Comparison of ENCODE assay signal across 2 cellular contexts in genomic region chr7:30076411-30076810, GRCh38.
TF ChIP-seq lines count a peak whose summit lies in the region.

No MANE protein-coding gene starts in this region.

TF ChIP-seq in HEK293, 187 proteins besides CTCF, POLR2A, EP300 and RAD21:
- TF ChIP-seq ZNF366 (tag by site-specific recombination; conservative IDR thresholded peaks at IDR 0.05) (0 out of 2 replicates have a peak, but pooled peaks have one; percentile 16), ZNF571 (tag by site-specific recombination; IDR thresholded peaks at IDR 0.05) (no peak), ZNF501 (tag by site-specific recombination; IDR thresholded peaks at IDR 0.05) (no peak), ATF2 (tag by site-specific recombination; IDR thresholded peaks at IDR 0.05; ENCODE audit: low read depth) (peak; percentile 73), ZBTB17 (tag by site-specific recombination; IDR thresholded peaks at IDR 0.05) (0 out of 2 replicates have a peak, but pooled peaks have one; percentile 22), ZNF19 (tag by site-specific recombination; IDR thresholded peaks at IDR 0.05; ENCODE audit: low read depth) (no peak), GLI4 (tag by site-specific recombination; IDR thresholded peaks at IDR 0.05) (no peak), KLF8 (tag by site-specific recombination; IDR thresholded peaks at IDR 0.05) (no peak), ZNF580 (tag by site-specific recombination; IDR thresholded peaks at IDR 0.05) (0 out of 2 replicates have a peak, but pooled peaks have one; percentile 19), ZNF37A (tag by site-specific recombination; IDR thresholded peaks at IDR 0.05) (no peak), ZNF843 (tag by site-specific recombination; IDR thresholded peaks at IDR 0.05) (peak; percentile 55), MYNN (tag by site-specific recombination; IDR thresholded peaks at IDR 0.05; ENCODE audit: borderline replicate concordance) (no peak), PRDM6 (tag by site-specific recombination; IDR thresholded peaks at IDR 0.05) (peak; percentile 85)

TF ChIP-seq in K562, 482 proteins besides CTCF, POLR2A, EP300 and RAD21:
- TF ChIP-seq BACH1 (tag; IDR thresholded peaks at IDR 0.05) (no peak), NBN (IDR thresholded peaks at IDR 0.05; ENCODE audit: low read depth) (no peak), SIRT6 (IDR thresholded peaks at IDR 0.05; ENCODE audit: low read depth, low read length) (no peak), TAF7 (tag; IDR thresholded peaks at IDR 0.05) (no peak), SREBF1 (IDR thresholded peaks at IDR 0.05; ENCODE audit: borderline replicate concordance, low read depth, low read length) (no peak), TFE3 (CRISPR knock-in tag; IDR thresholded peaks at IDR 0.05) (no peak), ARID1B (IDR thresholded peaks at IDR 0.05) (no peak), HMBOX1 (IDR thresholded peaks at IDR 0.05) (no peak), HOMEZ (CRISPR knock-in tag; IDR thresholded peaks at IDR 0.05) (no peak), ZNF764 (CRISPR knock-in tag; IDR thresholded peaks at IDR 0.05; ENCODE audit: low read depth) (no peak), MAFF (IDR thresholded peaks at IDR 0.05; ENCODE audit: low read length) (no peak), XRCC5 (IDR thresholded peaks at IDR 0.05; ENCODE audit: low read depth, low read length) (no peak), E2F5 (CRISPR knock-in tag; IDR thresholded peaks at IDR 0.05) (no peak), ZNF830 (CRISPR knock-in tag; IDR thresholded peaks at IDR 0.05) (no peak), FOXK2 (conservative IDR thresholded peaks at IDR 0.05 in 1 of 2, IDR thresholded peaks at IDR 0.05 in 1 of 2; ENCODE audit: low read depth in 2 of 2) (no peak), DPF2 (IDR thresholded peaks at IDR 0.05) (no peak), USF2 (CRISPR knock-in tag; IDR thresholded peaks at IDR 0.05) (no peak), ZNF644 (tag; IDR thresholded peaks at IDR 0.05; ENCODE audit: low read depth) (no peak), NCOA2 (IDR thresholded peaks at IDR 0.05; ENCODE audit: partially characterized antibody in 2 of 2) (no peak), MBD2 (IDR thresholded peaks at IDR 0.05; ENCODE audit: borderline replicate concordance, low read depth) (no peak)
